Comparison of ENCODE assay signal across 10 cellular contexts in genomic region chr11:18791175-18792065, GRCh38. TPM values are rescaled to one million over a fixed set of nuclear protein-coding genes. Genes with fewer than 3 reads are reported as not detected.
DNase-seq lines count a peak whose midpoint lies in the region; ATAC-seq and TF ChIP-seq lines count a peak whose summit lies in the region.
"Had no signal": no experiment of that assay in that cellular context is flagged by ENCODE, and none has a peak within 500 bp of the region (broad histone marks: within the 10 kb centered on the region; RNA-seq: fewer than 3 reads in every experiment).

Gene PTPN5, minus strand, starts transcription at chr11:18791798. Its CDS starts 19,840 bp downstream, at chr11:18771958.

- H3K56ac ChIP-seq in mesendoderm (ENCODE audit: low read length), result peak within 1 kb of the TSS; percentile 75

- no peak within 1 kb of the TSS for H3K4ac ChIP-seq in mesendoderm (ENCODE audit: low read depth, low read length)

- peaks cover 92% of the 10 kb centered on the region for H3K27me3 ChIP-seq in cardiac muscle cell
- peaks cover 14% of the 10 kb centered on the region for H3K27me3 ChIP-seq in mesendoderm (ENCODE audit: insufficient read depth, low read length, poor library complexity)
- H3K27me3 ChIP-seq in upper lobe of left lung, result peaks cover 0 to 25% (median 13%) of the 10 kb centered on the region in 4 donors

- H3K9me3 ChIP-seq in cardiac muscle cell (ENCODE audit: low read depth), result no peaks in the 10 kb centered on the region
- H3K9me3 ChIP-seq in upper lobe of left lung, result no peaks in the 10 kb centered on the region

- TF ChIP-seq CTCF in cardiac muscle cell (IDR thresholded peaks at IDR 0.05; ENCODE audit: low read depth, low read length) (no peak), upper lobe of left lung (IDR thresholded peaks at IDR 0.05) (no peak)

- H3K4me2 ChIP-seq in mesendoderm (ENCODE audit: low read length), result peak within 1 kb of the TSS; percentile 64

- H3K36me3 ChIP-seq in cardiac muscle cell, result no peaks in the 10 kb centered on the region
- H3K36me3 ChIP-seq in mesendoderm (ENCODE audit: control insufficient read depth, insufficient read depth, low read length), result no peaks in the 10 kb centered on the region
- no peaks in the 10 kb centered on the region for H3K36me3 ChIP-seq in upper lobe of left lung

- H3K4me3 ChIP-seq in cardiac muscle cell (peak within 1 kb of the TSS; percentile 54), mesendoderm (ENCODE audit: low read length) (peak within 1 kb of the TSS; percentile 36), upper lobe of left lung (peak within 1 kb of the TSS in 3 of 4 donors; percentile 33 to 45 (median 35))

- no peaks in the 10 kb centered on the region for H3K79me2 ChIP-seq in mesendoderm (ENCODE audit: control insufficient read depth, insufficient read depth, low read length)

- no peak for TF ChIP-seq EP300 in upper lobe of left lung (IDR thresholded peaks at IDR 0.05)

- H3K4me1 ChIP-seq in cardiac muscle cell (ENCODE audit: low read depth) (no peaks in the 10 kb centered on the region), mesendoderm (ENCODE audit: control insufficient read depth, low read depth, low read length) (no peaks in the 10 kb centered on the region), upper lobe of left lung (peaks cover 0 to 17% (median 11%) of the 10 kb centered on the region in 4 donors)

- no CpG with 5 or more reads among the region's 105 CpGs for WGBS in mesendoderm (ENCODE audit: extremely low coverage, insufficient coverage, low lambda C conversion rate)
- 0 to 2% methylated on average over 22 to 36 of the region's 105 CpGs for WGBS in upper lobe of left lung, 2 donors

- no peak within 1 kb of the TSS for H2AK5ac ChIP-seq in mesendoderm (ENCODE audit: low read length)

- H4K5ac ChIP-seq in mesendoderm (ENCODE audit: low read length), result no peak within 1 kb of the TSS

- no peak within 1 kb of the TSS for H3K27ac ChIP-seq in cardiac muscle cell
- H3K27ac ChIP-seq in cingulate gyrus (ENCODE audit: low read depth, low read length), result peak within 1 kb of the TSS; percentile 60
- H3K27ac ChIP-seq in mesendoderm (ENCODE audit: low read depth, low read length), result no peak within 1 kb of the TSS
- no peak within 1 kb of the TSS for H3K27ac ChIP-seq in upper lobe of left lung

- no peak within 1 kb of the TSS for H2BK120ac ChIP-seq in mesendoderm (ENCODE audit: low read depth, low read length)

- no peak for ATAC-seq in Right ventricle myocardium inferior
- peak in 1 of 2 donors; percentile 28 for ATAC-seq in upper lobe of left lung (ENCODE audit: low FRiP score in 2 of 2)
- no peak for ATAC-seq in HG02610 (IDR thresholded peaks at IDR 0.05; ENCODE audit: unreplicated experiment)

- no peak within 1 kb of the TSS for H3K18ac ChIP-seq in mesendoderm (ENCODE audit: low read length)

- peak within 1 kb of the TSS; percentile 49 for H3K9ac ChIP-seq in mesendoderm (ENCODE audit: low read length)

- H2BK15ac ChIP-seq in mesendoderm (replicated peaks; ENCODE audit: low read depth), result no peak within 1 kb of the TSS

- no peaks in the 10 kb centered on the region for H3K79me1 ChIP-seq in mesendoderm (ENCODE audit: low read length)

- no peak within 1 kb of the TSS for H4K8ac ChIP-seq in mesendoderm (ENCODE audit: low read depth, low read length)

- intact Hi-C loops in Right ventricle myocardium inferior (cut with DNase I), result no loop called here

- TF ChIP-seq POLR2A in upper lobe of left lung (IDR thresholded peaks at IDR 0.05), result no peak

- H3K23ac ChIP-seq in mesendoderm (ENCODE audit: low read length), result no peak within 1 kb of the TSS

- DNase-seq in cardiac muscle cell (ENCODE audit: low read depth in 1 of 2, low spot score in 1 of 2) (peak; percentile 13 to 48), Right ventricle myocardium inferior (ENCODE audit: missing footprints) (no peak), mesendoderm (peak; percentile 28), upper lobe of left lung (peak in 1 of 2 donors; percentile 81), activated gamma-delta T cell (lab: John Stamatoyannopoulos, UW) (no peak), NCI-H1092 (lab: John Stamatoyannopoulos, UW) (no peak)
- DNase-seq: stimulated activated naive CD4-positive, alpha-beta T cell treated with Interleukin-2 at 50 U/mL for 16 hours had no signal

- no peak within 1 kb of the TSS for H2BK5ac ChIP-seq in mesendoderm (ENCODE audit: low read length)

RNA-seq across cellular contexts. Expression of gene PTPN5, which starts in this region (rescaled TPM):
- total RNA-seq in cardiac muscle cell (1.3 and 1.6 TPM in 2 replicates), Right ventricle myocardium inferior (0.27 TPM), upper lobe of left lung (1 to 10 TPM in 2 of 6 donors, under 1 TPM in 2, not detected in 2; 0.31 to 1.8 (median 1.0) TPM)
- 1.1 and 2.4 TPM in 2 replicates for polyA plus RNA-seq in cardiac muscle cell
- 0.48 TPM for polyA plus RNA-seq in mesendoderm (2013, experiment 1 of 2)
- polyA plus RNA-seq in mesendoderm (2013, experiment 2 of 2), result 0.63 TPM
- total RNA-seq: HT1080 had no signal

Comparison
In these comparisons a context has a peak if more than half of its experiments do, and no peak if none do; other contexts are left out.
1. DNase-seq: peak in cardiac muscle cell (2 of 2) and mesendoderm (single experiment); none in Right ventricle myocardium inferior (single experiment), activated gamma-delta T cell (single experiment) and NCI-H1092 (single experiment).
2. Peak in every context shown above with its lines, with median percentiles within 50 percentile points of each other: H3K4me3 ChIP-seq.